ENCODE assay signal across 3 cellular contexts in genomic region chr2:134723742-134724141, GRCh38. TPM values are rescaled to one million over a fixed set of nuclear protein-coding genes. Genes with fewer than 3 reads are reported as not detected.
"Had no signal": no experiment of that assay in that cellular context is flagged by ENCODE, and none has a peak within 500 bp of the region (broad histone marks: within the 10 kb centered on the region; RNA-seq: fewer than 3 reads in every experiment).

No MANE protein-coding gene starts in this region.

RNA-seq across cellular contexts. Expression of gene TMEM163, which starts 4.9 kb away (rescaled TPM):
- total RNA-seq: GM23248, H4, HFFc6 had no signal
- polyA plus RNA-seq: GM23248 had no signal
